Comparison of ENCODE assay signal across 25 cellular contexts in the genomic region with DNA sequence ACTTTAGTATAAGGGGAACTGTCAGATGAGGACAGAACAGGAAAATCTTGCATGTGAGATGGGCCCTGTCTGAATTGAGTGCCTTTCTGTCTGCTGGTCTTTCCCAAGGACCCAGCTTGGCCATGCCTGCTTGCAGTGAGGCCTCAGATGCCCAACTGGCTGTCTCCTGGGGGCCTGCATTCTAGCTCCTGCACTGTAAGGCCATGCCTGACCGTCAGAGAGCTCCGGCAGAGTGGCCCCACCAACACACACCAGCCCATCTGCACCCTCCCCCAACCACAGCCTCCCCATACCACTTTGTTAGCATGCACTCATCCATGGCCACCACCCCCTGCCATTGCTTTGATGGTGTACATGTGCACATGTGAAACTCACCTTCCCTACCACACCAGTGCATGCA.
A peak's percentile ranks its signal among the peaks of the same experiment; 100 is the strongest.
DNase-seq lines count a peak whose midpoint lies in the region; ATAC-seq, FAIRE-seq and TF ChIP-seq lines count a peak whose summit lies in the region.
"Had no signal": no experiment of that assay in that cellular context is flagged by ENCODE, and none has a peak within 500 bp of the region (broad histone marks: within the 10 kb centered on the region; RNA-seq: fewer than 3 reads in every experiment).

No MANE protein-coding gene starts in this region.

- H3K4me1 ChIP-seq in RWPE2 (ENCODE audit: insufficient read depth, poor library complexity, severe bottlenecking) (no peaks in the 10 kb centered on the region), kidney (ENCODE audit: control insufficient read depth in 1 of 2, insufficient read depth in 1 of 2, low read depth in 1 of 2, low read length in 2 of 2) (no peaks in the 10 kb centered on the region), SJCRH30 (no peaks in the 10 kb centered on the region)
- H3K4me1 ChIP-seq: A549; BE2C; BLaER1 treated with 17β-estradiol and CSF1 and Interleukin-3, amounts not matched to agents 10 nM and 100 nM; HAP-1 had no signal

- peaks cover 3% of the 10 kb centered on the region for H3K9me3 ChIP-seq in RWPE2 (ENCODE audit: severe bottlenecking)
- no peaks in the 10 kb centered on the region for H3K9me3 ChIP-seq in kidney (ENCODE audit: control insufficient read depth in 1 of 2, low read length in 2 of 2)
- H3K9me3 ChIP-seq in SJCRH30 (replicated peaks), result no peaks in the 10 kb centered on the region
- H3K9me3 ChIP-seq: A549, BE2C, HAP-1 had no signal

- no peak overlapping the region for H3K4me3 ChIP-seq in RWPE2 (ENCODE audit: severe bottlenecking)
- no peak overlapping the region for H3K4me3 ChIP-seq in kidney (ENCODE audit: low read length in 2 of 2)
- no peak overlapping the region for H3K4me3 ChIP-seq in SJCRH30
- H3K4me3 ChIP-seq: A549; BLaER1 treated with 17β-estradiol and CSF1 and Interleukin-3, amounts not matched to agents 10 nM and 100 nM; GM12878; HAP-1 had no signal

- no peak overlapping the region for H3K9ac ChIP-seq in kidney (ENCODE audit: low read length in 2 of 2)
- H3K9ac ChIP-seq: BLaER1 treated with 17β-estradiol and CSF1 and Interleukin-3, amounts not matched to agents 10 nM and 100 nM had no signal

- intact Hi-C loops in kidney (cut with DNase I), result no loop called here
- intact Hi-C loops in posterior vena cava (cut with DNase I), result no loop called here

- H3K27ac ChIP-seq in RWPE2 (ENCODE audit: poor library complexity, severe bottlenecking) (no peak overlapping the region), kidney (ENCODE audit: low read depth in 2 of 2, low read length in 2 of 2) (no peak overlapping the region), SJCRH30 (no peak overlapping the region)
- H3K27ac ChIP-seq: A549; BLaER1 treated with 17β-estradiol and CSF1 and Interleukin-3, amounts not matched to agents 10 nM and 100 nM had no signal

- no peak for TF ChIP-seq CTCF in RWPE2 (IDR thresholded peaks at IDR 0.05; ENCODE audit: poor library complexity, severe bottlenecking)
- no peak for TF ChIP-seq CTCF in kidney (IDR thresholded peaks at IDR 0.05; ENCODE audit: borderline replicate concordance, extremely low read depth, insufficient read depth)

- H3K36me3 ChIP-seq in RWPE2 (ENCODE audit: low read depth) (no peaks in the 10 kb centered on the region), kidney (ENCODE audit: control insufficient read depth in 1 of 2, insufficient read depth in 2 of 2, low read length in 2 of 2) (no peaks in the 10 kb centered on the region), SJCRH30 (no peaks in the 10 kb centered on the region)
- H3K36me3 ChIP-seq: BE2C; BLaER1 treated with 17β-estradiol and CSF1 and Interleukin-3, amounts not matched to agents 10 nM and 100 nM; HAP-1 had no signal

- H3K27me3 ChIP-seq in RWPE2 (ENCODE audit: insufficient read depth, poor library complexity, severe bottlenecking) (no peaks in the 10 kb centered on the region), SJCRH30 (no peaks in the 10 kb centered on the region)
- H3K27me3 ChIP-seq: BE2C; BLaER1 treated with 17β-estradiol and CSF1 and Interleukin-3, amounts not matched to agents 10 nM and 100 nM had no signal

- FAIRE-seq in kidney (lab: Jason Lieb, UNC), result no peak
- FAIRE-seq: A549, D721Med, GM12878, GM19239, H54 had no signal

- DNase-seq in RWPE2 (ENCODE audit: low spot score) (peak; percentile 23), kidney (peak; percentile 20), posterior vena cava (ENCODE audit: low spot score) (peak; percentile 37), SJCRH30 (no peak), NCI-H1417 treated with DMSO at 0.1 percent for 48 hours (lab: John Stamatoyannopoulos, UW) (no peak)
- DNase-seq: 8988T; ACHN; AML-193; BE2C; CD4-positive, alpha-beta T cell; CD8-positive, alpha-beta memory T cell; DMS 273 treated with DMSO at 0.1 percent for 48 hours; DMS79; EL; GDM1; GOT3; HFFc6 had no signal

- no peak for ATAC-seq in RWPE2 (ENCODE audit: low read depth)
- ATAC-seq in GM21786 (IDR thresholded peaks at IDR 0.05; ENCODE audit: unreplicated experiment), result no peak
- ATAC-seq: A549, GM12878 had no signal

Comparison
In these comparisons a context has a peak if more than half of its experiments do, and no peak if none do; other contexts are left out.
1. DNase-seq: peak in RWPE2 (single experiment), kidney (single experiment) and posterior vena cava (single experiment); none in SJCRH30 (0 of 2) and NCI-H1417 treated with DMSO at 0.1 percent for 48 hours (single experiment).